21 cellular contexts compared by ENCODE assay signal in genomic region chr12:51470116-51470515, GRCh38. TPM values are rescaled to one million over a fixed set of nuclear protein-coding genes. Genes with fewer than 3 reads are reported as not detected.
DNase-seq lines count a peak whose midpoint lies in the region; ATAC-seq and TF ChIP-seq lines count a peak whose summit lies in the region.
"Had no signal": no experiment of that assay in that cellular context is flagged by ENCODE, and none has a peak within 500 bp of the region (broad histone marks: within the 10 kb centered on the region; RNA-seq: fewer than 3 reads in every experiment).

No MANE protein-coding gene starts in this region.

- TF ChIP-seq CTCF in hepatocyte (IDR thresholded peaks at IDR 0.05; ENCODE audit: poor library complexity) = no peak

- H3K4me3 ChIP-seq in hepatocyte = no peak overlapping the region
- H3K4me3 ChIP-seq: BLaER1, GM12878 had no signal

- no peaks in the 10 kb centered on the region for H3K27me3 ChIP-seq in hepatocyte
- H3K27me3 ChIP-seq: BE2C, BLaER1 had no signal

- H3K79me2 ChIP-seq in hepatocyte = no peaks in the 10 kb centered on the region

- no peak overlapping the region for H3K4me2 ChIP-seq in hepatocyte
- H3K4me2 ChIP-seq: BLaER1 had no signal

- H3K4me1 ChIP-seq in hepatocyte (ENCODE audit: insufficient read depth) = peaks cover 9% of the 10 kb centered on the region
- H3K4me1 ChIP-seq: BE2C, BLaER1 had no signal

- DNase-seq in DMS53 (lab: John Stamatoyannopoulos, UW) (peak; percentile 82), DMS53 treated with DMSO at 0.1 percent for 48 hours (lab: John Stamatoyannopoulos, UW; ENCODE audit: unreplicated experiment) (peak; percentile 85), hepatocyte (ENCODE audit: low spot score) (peak; percentile 8), medulla oblongata (ENCODE audit: extremely low spot score) (no peak)
- DNase-seq: 8988T; ACHN; BE2C; C1 segment of cervical spinal cord; CD4-positive, alpha-beta memory T cell; CD4-positive, CD25-positive, alpha-beta regulatory T cell; CD8-positive, alpha-beta memory T cell; COR-L47; DMS 273 treated with DMSO at 0.1 percent for 48 hours; DMS153; DMS79; DND-41; EL; GDM1 had no signal

- whole genome bisulfite sequencing in hepatocyte (ENCODE audit: low lambda C conversion rate, missing lambda C conversion rate) = 86% methylated on average over 1 of the region's 1 CpG

- no peak for ATAC-seq in GM21619 (IDR thresholded peaks at IDR 0.05; ENCODE audit: unreplicated experiment)
- ATAC-seq: GM12878 had no signal

- H3K27ac ChIP-seq in hepatocyte = no peak overlapping the region
- H3K27ac ChIP-seq: BLaER1 had no signal

- H3K9me2 ChIP-seq in hepatocyte (replicated peaks; ENCODE audit: insufficient read depth) = no peaks in the 10 kb centered on the region

- no peaks in the 10 kb centered on the region for H3K36me3 ChIP-seq in hepatocyte (replicated peaks; ENCODE audit: insufficient read depth, low read depth)

- H3K9me3 ChIP-seq in hepatocyte (ENCODE audit: low read depth) = no peaks in the 10 kb centered on the region
- H3K9me3 ChIP-seq: BE2C, BLaER1 had no signal

- H2AFZ ChIP-seq in hepatocyte = no peak overlapping the region

- H4K20me1 ChIP-seq in hepatocyte (ENCODE audit: insufficient read depth, poor library complexity, severe bottlenecking) = no peaks in the 10 kb centered on the region
- H4K20me1 ChIP-seq: BLaER1 had no signal

RNA-seq across cellular contexts. Expression of gene SLC4A8, which starts 45.5 kb away (rescaled TPM):
- total RNA-seq in hepatocyte = 9.4 and 18.0 TPM in 2 replicates
- polyA plus RNA-seq in hepatocyte = 14.9 and 20.3 TPM in 2 replicates
